8 cellular contexts compared by ENCODE assay signal in the genomic region with DNA sequence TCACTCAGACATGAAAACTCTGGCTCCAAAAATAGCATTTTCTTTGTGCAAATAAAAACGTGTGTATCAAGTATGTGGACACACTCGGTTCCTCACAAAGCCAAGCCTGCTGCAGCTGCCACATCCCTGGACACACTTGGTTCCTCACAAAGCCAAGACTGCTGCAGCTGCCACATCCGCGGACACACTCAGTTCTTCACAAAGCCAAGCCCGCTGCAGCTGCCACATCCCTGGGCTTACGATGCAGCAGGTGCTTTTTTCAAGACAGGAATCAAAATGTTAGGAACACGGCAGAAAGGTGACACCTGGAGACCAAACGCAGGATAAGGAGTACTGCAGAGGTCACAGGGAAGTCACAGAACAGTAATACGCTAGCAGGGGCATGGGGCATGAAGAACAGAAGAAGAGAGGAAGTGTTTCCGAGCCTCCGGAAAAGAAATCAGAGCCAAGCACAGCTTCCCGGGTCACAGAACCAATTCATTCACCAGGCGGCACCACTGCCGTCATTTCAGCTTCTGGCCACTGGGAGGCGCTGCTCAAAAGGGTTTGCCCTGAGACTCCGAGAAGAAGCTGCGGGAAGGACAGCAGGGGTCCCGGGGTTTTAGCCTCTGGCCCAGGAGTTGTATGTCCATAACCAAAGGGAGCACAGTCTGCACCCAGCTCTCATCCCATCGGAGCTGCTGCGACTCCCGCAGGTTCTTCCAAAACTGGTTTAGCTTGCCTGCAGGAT. TPM values are rescaled to one million over a fixed set of nuclear protein-coding genes. Genes with fewer than 3 reads are reported as not detected.
A peak's percentile ranks its signal among the peaks of the same experiment; 100 is the strongest.
DNase-seq lines count a peak whose midpoint lies in the region; ATAC-seq and TF ChIP-seq lines count a peak whose summit lies in the region.
"Not testable (repeated sequence)": the region's sequence is repeated elsewhere in the genome, so short reads cannot be mapped to it uniquely, and the experiment has no call there.

No MANE protein-coding gene starts in this region.

- not testable (repeated sequence) for H3K27me3 ChIP-seq in SJCRH30; skeletal muscle satellite cell (ENCODE audit: control insufficient read depth, insufficient read depth, low read length); tibial artery

- intact Hi-C loops in tibial artery (cut with DNase I; ENCODE audit: low total_unique reads), result loop anchor here (10.0 kb wide), 1 partner anchor 446 kb away; no protein-coding TSS in a partner anchor

- H3K9ac ChIP-seq in skeletal muscle satellite cell (ENCODE audit: low read depth, low read length), result not testable (repeated sequence)

- H3K27ac Mint-ChIP-seq in activated T-cell treated with anti-CD3 and anti-CD28 coated beads, Interleukin-2, amount 50 U/mL, for 24 hours, result not testable (repeated sequence)

- H3K36me3 ChIP-seq in SJCRH30; skeletal muscle satellite cell (ENCODE audit: insufficient read depth, low read length); tibial artery: not testable (repeated sequence)

- H3K4me2 ChIP-seq in skeletal muscle satellite cell (ENCODE audit: low read length), result peak overlapping the region; percentile 77

- H3K9me3 Mint-ChIP-seq in activated T-cell treated with anti-CD3 and anti-CD28 coated beads, Interleukin-2, amount 50 U/mL, for 24 hours, result not testable (repeated sequence)

- not testable (repeated sequence) for H3K4me1 Mint-ChIP-seq in activated T-cell treated with anti-CD3 and anti-CD28 coated beads, Interleukin-2, amount 50 U/mL, for 24 hours (ENCODE audit: low read depth)

- peak overlapping the region; percentile 64 for H3K27ac ChIP-seq in SJCRH30
- not testable (repeated sequence) for H3K27ac ChIP-seq in tibial artery

- H3K4me3 Mint-ChIP-seq in activated T-cell treated with anti-CD3 and anti-CD28 coated beads, Interleukin-2, amount 50 U/mL, for 24 hours, result not testable (repeated sequence)

- DNase-seq in EL (peak; percentile 31), NCI-H1105 treated with DMSO at 0.1 percent for 48 hours (lab: John Stamatoyannopoulos, UW) (peak; percentile 77), SJCRH30 (peak; percentile 75 to 84), ecto neural progenitor cell (ENCODE audit: low spot score) (peak; percentile 69), left lobe of liver (ENCODE audit: low spot score) (peak; percentile 68), tibial artery (peak; percentile 50 to 73)
- DNase-seq in activated T-cell treated with anti-CD3 and anti-CD28 coated beads, Interleukin-2, amount 50 U/mL, for 24 hours, result peak; percentile 75

- not testable (repeated sequence) for H3K9me3 ChIP-seq in SJCRH30 (replicated peaks); skeletal muscle satellite cell (replicated peaks; ENCODE audit: low read length); tibial artery

- not testable (repeated sequence) for H3K36me3 Mint-ChIP-seq in activated T-cell treated with anti-CD3 and anti-CD28 coated beads, Interleukin-2, amount 50 U/mL, for 24 hours (ENCODE audit: low read depth)

- H3K27me3 Mint-ChIP-seq in activated T-cell treated with anti-CD3 and anti-CD28 coated beads, Interleukin-2, amount 50 U/mL, for 24 hours, result not testable (repeated sequence)

- H3K4me3 ChIP-seq in SJCRH30, result peak overlapping the region; percentile 29
- H3K4me3 ChIP-seq in skeletal muscle satellite cell (ENCODE audit: low read length), result peak overlapping the region; percentile 58
- not testable (repeated sequence) for H3K4me3 ChIP-seq in tibial artery

- H3K4me1 ChIP-seq in SJCRH30; skeletal muscle satellite cell (ENCODE audit: control insufficient read depth, insufficient read depth, low read length); tibial artery: not testable (repeated sequence)

- peak; percentile 51 to 65 for TF ChIP-seq CTCF in tibial artery (IDR thresholded peaks at IDR 0.05)

- not testable (repeated sequence) for ATAC-seq in left lobe of liver

RNA-seq across cellular contexts. Expression of gene ROPN1B, which starts 40.0 kb away (rescaled TPM):
- not detected in 2 replicates for total RNA-seq in SJCRH30 (2014; rRNA removed; shearing (Covaris generic))
- 0.60 TPM for total RNA-seq in left lobe of liver
- not detected in 2 replicates for total RNA-seq in skeletal muscle satellite cell (2012; rRNA removed)
